Comparison of ENCODE assay signal across 18 cellular contexts in the genomic region with DNA sequence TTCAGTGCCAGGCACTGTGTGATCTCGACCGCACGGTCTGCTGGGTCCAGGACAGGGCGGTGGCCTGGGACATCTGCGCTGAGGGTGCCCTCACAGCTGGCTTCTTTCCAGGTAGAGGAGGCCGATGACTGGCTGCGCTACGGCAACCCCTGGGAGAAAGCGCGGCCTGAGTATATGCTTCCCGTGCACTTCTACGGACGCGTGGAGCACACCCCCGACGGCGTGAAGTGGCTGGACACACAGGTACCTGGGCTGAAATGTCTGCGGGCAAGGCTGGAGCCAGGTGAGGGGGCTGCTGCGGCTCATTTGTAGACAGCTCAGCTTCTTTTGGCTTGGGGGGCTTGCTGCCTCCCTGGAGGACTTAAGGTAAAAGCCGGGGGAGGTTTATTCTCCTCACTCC. TPM values are rescaled to one million over a fixed set of nuclear protein-coding genes. Genes with fewer than 3 reads are reported as not detected.
A peak's percentile ranks its signal among the peaks of the same experiment; 100 is the strongest.
DNase-seq lines count a peak whose midpoint lies in the region; ATAC-seq, FAIRE-seq and TF ChIP-seq lines count a peak whose summit lies in the region.
"Had no signal": no experiment of that assay in that cellular context is flagged by ENCODE, and none has a peak within 500 bp of the region (broad histone marks: within the 10 kb centered on the region; RNA-seq: fewer than 3 reads in every experiment).

No MANE protein-coding gene starts in this region.

- no peak overlapping the region for H3K9ac ChIP-seq in kidney (ENCODE audit: low read length in 2 of 2)

- DNase-seq in kidney (peak; percentile 51), sciatic nerve (ENCODE audit: low spot score) (peak; percentile 45), esophagus squamous epithelium (lab: John Stamatoyannopoulos, UW) (no peak), anterior cingulate cortex (lab: John Stamatoyannopoulos, UW) (no peak), HUDEP-2 (lab: John Stamatoyannopoulos, UW; ENCODE audit: unreplicated experiment in 76 of 76) (no peak)
- DNase-seq: activated CD8-positive, alpha-beta T cell treated with anti-CD3 and anti-CD28 coated beads, Interleukin-2, amount 10 ng/mL, durations not matched to agents 7 days and 5 days; central memory CD4-positive, alpha-beta T cell; endodermal cell; MV-4-11; NCI-H2081 treated with DMSO at 0.1 percent for 48 hours had no signal

- FAIRE-seq in kidney (lab: Jason Lieb, UNC) = no peak
- FAIRE-seq: G401.6, GM12892, H54 had no signal

- no peak for ATAC-seq in sciatic nerve
- ATAC-seq in GM21423 (IDR thresholded peaks at IDR 0.05; ENCODE audit: unreplicated experiment) = no peak
- ATAC-seq: activated CD8-positive, alpha-beta T cell treated with anti-CD3 and anti-CD28 coated beads, Interleukin-2, amount 10 ng/mL, durations not matched to agents 7 days and 5 days had no signal

- intact Hi-C loops in kidney (cut with DNase I) (no loop called here), sciatic nerve (cut with DNase I) (no loop called here), esophagus squamous epithelium (cut with DNase I) (no loop called here)

- TF ChIP-seq POLR2A in esophagus squamous epithelium (IDR thresholded peaks at IDR 0.05) = no peak

- H3K4me1 ChIP-seq in kidney (ENCODE audit: control insufficient read depth in 1 of 2, insufficient read depth in 1 of 2, low read depth in 1 of 2, low read length in 2 of 2) (no peaks in the 10 kb centered on the region), esophagus squamous epithelium (peaks cover 0 to 47% (median 12%) of the 10 kb centered on the region in 3 donors)

- TF ChIP-seq CTCF in C4-2B (conservative IDR thresholded peaks at IDR 0.05) (no peak), kidney (IDR thresholded peaks at IDR 0.05; ENCODE audit: borderline replicate concordance, extremely low read depth, insufficient read depth) (no peak), esophagus squamous epithelium (IDR thresholded peaks at IDR 0.05) (no peak)

- no peaks in the 10 kb centered on the region for H3K27me3 ChIP-seq in esophagus squamous epithelium
- H3K27me3 ChIP-seq: vagina had no signal

- H3K27ac ChIP-seq in C4-2B (peak overlapping the region; percentile 94), angular gyrus (ENCODE audit: low read depth, low read length) (peak overlapping the region; percentile 79), kidney (ENCODE audit: low read depth in 2 of 2, low read length in 2 of 2) (no peak overlapping the region), esophagus squamous epithelium (peak overlapping the region in 2 of 4 donors; percentile 68 to 72)
- H3K27ac ChIP-seq: vagina had no signal

- H3K4me3 ChIP-seq in kidney (ENCODE audit: low read length in 2 of 2) (no peak overlapping the region), esophagus squamous epithelium (no peak overlapping the region)
- H3K4me3 ChIP-seq: lung, vagina had no signal

- H3K36me3 ChIP-seq in kidney (ENCODE audit: control insufficient read depth in 1 of 2, insufficient read depth in 2 of 2, low read length in 2 of 2) (peaks cover 15 to 34% of the 10 kb centered on the region in 2 donors), esophagus squamous epithelium (peaks cover 47 to 100% (median 60%) of the 10 kb centered on the region in 3 donors)

- H3K9me3 ChIP-seq in kidney (ENCODE audit: control insufficient read depth in 1 of 2, low read length in 2 of 2) = no peaks in the 10 kb centered on the region
- no peaks in the 10 kb centered on the region for H3K9me3 ChIP-seq in esophagus squamous epithelium
- H3K9me3 ChIP-seq: vagina had no signal

- WGBS in esophagus squamous epithelium, 2 donors = 93 to 95% methylated on average over 10 to 15 of the region's 20 CpGs

RNA-seq across cellular contexts. Expression of a gene that starts 26.6 kb away (rescaled TPM):
- total RNA-seq in kidney (176 TPM), sciatic nerve (37.9 TPM), esophagus squamous epithelium (100 to 1,000 TPM in 2 of 4 donors, 10 to 100 TPM in 2; 70.8 to 127 (median 95.6) TPM)
- 50.9 TPM for polyA plus RNA-seq in kidney (ENCODE audit: insufficient read depth, low read depth, low replicate concordance)

Comparison
In these comparisons a context has a peak if more than half of its experiments do, and no peak if none do; other contexts are left out.
1. H3K27ac ChIP-seq: peak in C4-2B (single experiment) and angular gyrus (single experiment); none in kidney (0 of 2).
2. DNase-seq: peak in kidney (single experiment) and sciatic nerve (single experiment); none in esophagus squamous epithelium (single experiment), anterior cingulate cortex (0 of 58) and HUDEP-2 (0 of 76).